10 cellular contexts compared by ENCODE assay signal in the genomic region with DNA sequence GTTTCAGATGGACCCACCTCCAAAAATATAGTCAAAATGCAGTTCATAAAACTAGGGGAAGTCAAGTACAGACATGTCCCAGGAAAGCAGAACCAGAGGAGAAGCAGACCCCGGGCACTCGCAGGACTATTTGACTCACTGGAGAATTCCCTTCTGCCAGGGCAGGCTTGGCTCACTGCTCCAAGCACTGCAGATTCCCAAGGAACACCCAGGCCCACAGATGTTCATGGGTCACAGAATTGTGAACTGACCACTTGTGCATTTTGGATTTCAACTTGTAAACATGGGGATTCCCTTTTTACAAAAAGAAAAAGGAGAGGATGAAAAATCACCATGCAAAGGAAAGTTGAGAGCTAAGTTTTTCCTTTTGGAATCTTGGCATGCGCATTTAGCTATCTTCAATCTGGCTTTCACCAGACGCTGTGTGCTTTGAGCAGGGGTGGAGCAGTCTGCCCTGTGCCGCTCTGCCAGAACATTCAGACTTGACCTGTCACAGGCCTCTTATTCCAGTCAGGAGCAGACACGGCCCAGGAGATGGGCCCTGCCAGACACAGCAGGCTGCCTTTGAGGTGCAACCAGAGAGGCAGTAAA.
DNase-seq lines count a peak whose midpoint lies in the region; ATAC-seq and TF ChIP-seq lines count a peak whose summit lies in the region.
"Had no signal": no experiment of that assay in that cellular context is flagged by ENCODE, and none has a peak within 500 bp of the region (broad histone marks: within the 10 kb centered on the region; RNA-seq: fewer than 3 reads in every experiment).

No MANE protein-coding gene starts in this region.

- H3K4me3 ChIP-seq in HFF-Myc (replicated peaks; ENCODE audit: low read depth, low read length) (no peak overlapping the region), adrenal gland (no peak overlapping the region), hepatocyte (no peak overlapping the region), subcutaneous abdominal adipose tissue (ENCODE audit: low read depth in 1 of 5, low read length in 5 of 5) (no peak overlapping the region), neural progenitor cell (no peak overlapping the region)

- peak overlapping the region in 2 of 5 donors; percentile 20 to 58 for H3K27ac ChIP-seq in adrenal gland
- H3K27ac ChIP-seq in hepatocyte = peak overlapping the region; percentile 77
- peak overlapping the region; percentile 34 for H3K27ac ChIP-seq in subcutaneous abdominal adipose tissue (ENCODE audit: low read depth, low read length)
- no peak overlapping the region for H3K27ac ChIP-seq in neural progenitor cell

- no peaks in the 10 kb centered on the region for H3K27me3 ChIP-seq in adrenal gland
- H3K27me3 ChIP-seq in hepatocyte = no peaks in the 10 kb centered on the region
- no peaks in the 10 kb centered on the region for H3K27me3 ChIP-seq in subcutaneous abdominal adipose tissue (ENCODE audit: control insufficient read depth in 5 of 5, insufficient read depth in 4 of 5, low read length in 5 of 5)
- no peaks in the 10 kb centered on the region for H3K27me3 ChIP-seq in neural progenitor cell

- WGBS in adrenal gland, 4 donors = 42 to 63% (median 58%) methylated on average over 6 of the region's 6 CpGs
- WGBS in hepatocyte (ENCODE audit: low lambda C conversion rate, missing lambda C conversion rate) = 51% methylated on average over 6 of the region's 6 CpGs

- H3F3A ChIP-seq in neural progenitor cell (ENCODE audit: low read depth) = no peaks in the 10 kb centered on the region

- intact Hi-C loops in adrenal gland (cut with DNase I) = loop anchor here in 1 of 2 donors (5.0 to 10.0 kb wide), 2 partner anchors 53 to 235 kb away; partner anchors contain the start of gene TAB2

- no peaks in the 10 kb centered on the region for H4K20me1 ChIP-seq in hepatocyte (ENCODE audit: insufficient read depth, poor library complexity, severe bottlenecking)
- no peaks in the 10 kb centered on the region for H4K20me1 ChIP-seq in neural progenitor cell (ENCODE audit: low read depth)

- no peak overlapping the region for H3K27ac Mint-ChIP-seq in neural progenitor cell
- H3K27ac Mint-ChIP-seq: activated naive CD4-positive, alpha-beta T cell treated with anti-CD3 and anti-CD28 coated beads, Interleukin-2, amount 50 U/mL, for 24 hours had no signal

- no peak overlapping the region for H2AFZ ChIP-seq in hepatocyte
- H2AFZ ChIP-seq in neural progenitor cell (replicated peaks) = no peak overlapping the region

- no peaks in the 10 kb centered on the region for H3K9me3 Mint-ChIP-seq in neural progenitor cell
- H3K9me3 Mint-ChIP-seq: activated naive CD4-positive, alpha-beta T cell treated with anti-CD3 and anti-CD28 coated beads, Interleukin-2, amount 50 U/mL, for 24 hours had no signal

- ATAC-seq in GM19351 (IDR thresholded peaks at IDR 0.05; ENCODE audit: unreplicated experiment) (no peak), HG02759 (IDR thresholded peaks at IDR 0.05; ENCODE audit: unreplicated experiment) (no peak)

- peak; percentile 59 for DNase-seq in HFF-Myc (ENCODE audit: extremely low read depth, low read depth)
- peak in 4 of 7 donors; percentile 20 to 71 (median 36) for DNase-seq in adrenal gland
- DNase-seq in hepatocyte (ENCODE audit: low spot score) = peak; percentile 41
- no peak for DNase-seq in neural progenitor cell (ENCODE audit: low spot score)
- DNase-seq in GM13976 (ENCODE audit: low spot score) = no peak
- DNase-seq: NCI-H526 treated with DMSO at 0.1 percent for 48 hours had no signal

- H3K27me3 Mint-ChIP-seq in neural progenitor cell (ENCODE audit: insufficient read depth, low read depth) = no peaks in the 10 kb centered on the region
- H3K27me3 Mint-ChIP-seq: activated naive CD4-positive, alpha-beta T cell treated with anti-CD3 and anti-CD28 coated beads, Interleukin-2, amount 50 U/mL, for 24 hours had no signal

- no peaks in the 10 kb centered on the region for H3K36me3 ChIP-seq in adrenal gland (replicated peaks in 1 of 2)
- no peaks in the 10 kb centered on the region for H3K36me3 ChIP-seq in hepatocyte (replicated peaks; ENCODE audit: insufficient read depth, low read depth)
- no peaks in the 10 kb centered on the region for H3K36me3 ChIP-seq in subcutaneous abdominal adipose tissue (ENCODE audit: control insufficient read depth in 5 of 5, insufficient read depth in 5 of 5, low read length in 5 of 5)
- no peaks in the 10 kb centered on the region for H3K36me3 ChIP-seq in neural progenitor cell

- TF ChIP-seq POLR2A in adrenal gland (IDR thresholded peaks at IDR 0.05) = no peak

- in situ Hi-C loops in GM13976 (cut with MboI; ENCODE audit: low sequenced_read_pairs, unreplicated experiment) = loop anchor here (10.0 kb wide), 1 partner anchor 345 kb away; no protein-coding TSS in a partner anchor

- H3K9me2 ChIP-seq in hepatocyte (replicated peaks; ENCODE audit: insufficient read depth) = no peaks in the 10 kb centered on the region

- peaks cover 2% of the 10 kb centered on the region for H3K4me1 Mint-ChIP-seq in neural progenitor cell

- H3K9me3 ChIP-seq in adrenal gland (replicated peaks in 1 of 3) (no peaks in the 10 kb centered on the region), hepatocyte (ENCODE audit: low read depth) (no peaks in the 10 kb centered on the region), subcutaneous abdominal adipose tissue (ENCODE audit: control insufficient read depth in 5 of 5, low read length in 5 of 5) (no peaks in the 10 kb centered on the region), neural progenitor cell (ENCODE audit: low read depth) (no peaks in the 10 kb centered on the region)

- peaks cover 12% of the 10 kb centered on the region for H3K36me3 Mint-ChIP-seq in neural progenitor cell
- H3K36me3 Mint-ChIP-seq: activated naive CD4-positive, alpha-beta T cell treated with anti-CD3 and anti-CD28 coated beads, Interleukin-2, amount 50 U/mL, for 24 hours had no signal

- peaks cover 7 to 33% of the 10 kb centered on the region in 2 donors for H3K4me1 ChIP-seq in adrenal gland (replicated peaks in 1 of 2)
- peaks cover 32% of the 10 kb centered on the region for H3K4me1 ChIP-seq in hepatocyte (ENCODE audit: insufficient read depth)
- peaks cover 0 to 20% (median 16%) of the 10 kb centered on the region in 5 donors for H3K4me1 ChIP-seq in subcutaneous abdominal adipose tissue (ENCODE audit: control insufficient read depth in 5 of 5, insufficient read depth in 5 of 5, low read length in 5 of 5)
- no peaks in the 10 kb centered on the region for H3K4me1 ChIP-seq in neural progenitor cell

- no peak for TF ChIP-seq CTCF in HFF-Myc (IDR thresholded peaks at IDR 0.05; ENCODE audit: low read depth, low read length, missing control alignments)
- no peak for TF ChIP-seq CTCF in adrenal gland (IDR thresholded peaks at IDR 0.05)
- TF ChIP-seq CTCF in hepatocyte (IDR thresholded peaks at IDR 0.05; ENCODE audit: poor library complexity) = no peak
- no peak for TF ChIP-seq CTCF in neural progenitor cell (IDR thresholded peaks at IDR 0.05)
- TF ChIP-seq CTCF in GM13976 (IDR thresholded peaks at IDR 0.05; ENCODE audit: borderline replicate concordance, control extremely low read depth, extremely low read depth, insufficient read depth, missing control alignments) = no peak

- no peak overlapping the region for H3K4me3 Mint-ChIP-seq in neural progenitor cell
- H3K4me3 Mint-ChIP-seq: activated naive CD4-positive, alpha-beta T cell treated with anti-CD3 and anti-CD28 coated beads, Interleukin-2, amount 50 U/mL, for 24 hours had no signal

- no peaks in the 10 kb centered on the region for H3K79me2 ChIP-seq in hepatocyte
- H3K79me2 ChIP-seq in neural progenitor cell (ENCODE audit: low read depth) = no peaks in the 10 kb centered on the region

- H3K9ac ChIP-seq in subcutaneous abdominal adipose tissue (ENCODE audit: low read length in 5 of 5) = peak overlapping the region in 1 of 5 donors; percentile 10
- no peak overlapping the region for H3K9ac ChIP-seq in neural progenitor cell

- H3K4me2 ChIP-seq in hepatocyte (peak overlapping the region; percentile 16), neural progenitor cell (no peak overlapping the region)

Comparison
In these comparisons a context has a peak if more than half of its experiments do, and no peak if none do; other contexts are left out.
1. DNase-seq: peak in HFF-Myc (single experiment), adrenal gland (4 of 7) and hepatocyte (single experiment); none in neural progenitor cell (single experiment) and GM13976 (single experiment).